Comparison of ENCODE assay signal across 1 cellular context in genomic region chr11:62881579-62882427, GRCh38.
A peak's percentile ranks its signal among the peaks of the same experiment; 100 is the strongest.
TF ChIP-seq lines count a peak whose summit lies in the region.

No MANE protein-coding gene starts in this region.

TF ChIP-seq in K562, 482 proteins besides CTCF, POLR2A, EP300 and RAD21 (continues in another document):
- no peak for TF ChIP-seq ZFP1 (CRISPR knock-in tag; IDR thresholded peaks at IDR 0.05)
- peak; percentile 52 for TF ChIP-seq KDM5B (IDR thresholded peaks at IDR 0.05; ENCODE audit: insufficient replicate concordance, low read depth, low read length)
- TF ChIP-seq JUND (IDR thresholded peaks at IDR 0.05; ENCODE audit: borderline replicate concordance, low read depth, low read length) = peak; percentile 96
- TF ChIP-seq JUND (tag; IDR thresholded peaks at IDR 0.05; ENCODE audit: borderline replicate concordance, low read depth, low read length) = peak; percentile 85; the same call in 1 of the 3 replicates
- TF ChIP-seq SP2 (IDR thresholded peaks at IDR 0.05; ENCODE audit: extremely low read depth, low read depth, low read length, poor library complexity, severe bottlenecking) = no peak
- TF ChIP-seq TFE3 (CRISPR knock-in tag; IDR thresholded peaks at IDR 0.05) = peak; percentile 88
- peak; percentile 95 for TF ChIP-seq NFE2 (IDR thresholded peaks at IDR 0.05; ENCODE audit: low read depth)
- TF ChIP-seq GABPA (tag; conservative IDR thresholded peaks at IDR 0.05; ENCODE audit: low read depth) = peak; percentile 9; the same call in 1 of the 2 replicates
- TF ChIP-seq CHCHD3 (CRISPR knock-in tag; IDR thresholded peaks at IDR 0.05) = 0 out of 2 replicates have a peak, but pooled peaks have one; percentile 29
- no peak for TF ChIP-seq GATAD2A (IDR thresholded peaks at IDR 0.05)
- 0 out of 6 replicates have a peak, but pooled peaks of 1 of the 3 experiments have one; percentile 6 for TF ChIP-seq ZBTB11 (CRISPR knock-in tag; IDR thresholded peaks at IDR 0.05)
- TF ChIP-seq SMARCE1 (IDR thresholded peaks at IDR 0.05) = peak; percentile 52; the same call in 1 of the 2 replicates
- no peak for TF ChIP-seq ZNF407 (IDR thresholded peaks at IDR 0.05; ENCODE audit: low read depth)
- no peak for TF ChIP-seq CBX2 (IDR thresholded peaks at IDR 0.05; ENCODE audit: insufficient read depth, low read length, poor library complexity, severe bottlenecking)
- TF ChIP-seq ZNF436 (CRISPR knock-in tag; IDR thresholded peaks at IDR 0.05) = 0 out of 2 replicates have a peak, but pooled peaks have one; percentile 23
- peak; percentile 63 for TF ChIP-seq TAF1 (IDR thresholded peaks at IDR 0.05; ENCODE audit: control insufficient read depth, extremely low read depth, insufficient read depth, low read length, severe bottlenecking)
- TF ChIP-seq RBM39 (optimal IDR thresholded peaks at IDR 0.05; ENCODE audit: low read depth, low read length) = peak; percentile 89
- TF ChIP-seq AFF1 (IDR thresholded peaks at IDR 0.05; ENCODE audit: low read depth in 1 of 2, partially characterized antibody in 2 of 2) = peak; percentile 39 to 70
- peak; percentile 61 to 92 for TF ChIP-seq MAZ (CRISPR knock-in tag; conservative IDR thresholded peaks at IDR 0.05 in 1 of 2, IDR thresholded peaks at IDR 0.05 in 1 of 2)
- no peak for TF ChIP-seq ZBTB5 (IDR thresholded peaks at IDR 0.05)
- peak; percentile 84 for TF ChIP-seq MAFG (tag; conservative IDR thresholded peaks at IDR 0.05)
- TF ChIP-seq PBX2 (CRISPR knock-in tag; IDR thresholded peaks at IDR 0.05; ENCODE audit: low read depth) = no peak
- no peak for TF ChIP-seq PBX2 (tag; conservative IDR thresholded peaks at IDR 0.05; ENCODE audit: low read depth)
- TF ChIP-seq RFX5 (IDR thresholded peaks at IDR 0.05; ENCODE audit: low read depth, low read length) = no peak
- TF ChIP-seq IFI16 (CRISPR knock-in tag; IDR thresholded peaks at IDR 0.05) = no peak
- TF ChIP-seq THRAP3 (IDR thresholded peaks at IDR 0.05; ENCODE audit: borderline replicate concordance) = 0 out of 2 replicates have a peak, but pooled peaks have one; percentile 25
- TF ChIP-seq NR2C2 (CRISPR knock-in tag; IDR thresholded peaks at IDR 0.05) = no peak
- peak; percentile 69; the same call in 1 of the 2 replicates for TF ChIP-seq NR2C2 (tag; IDR thresholded peaks at IDR 0.05)
- peak; percentile 51; the same call in 1 of the 2 replicates for TF ChIP-seq POLR2AphosphoS2 (IDR thresholded peaks at IDR 0.05; ENCODE audit: low read length)
- no peak for TF ChIP-seq ERF (CRISPR knock-in tag; IDR thresholded peaks at IDR 0.05)
